ENCODE assay signal across 1 cellular context in the genomic region with DNA sequence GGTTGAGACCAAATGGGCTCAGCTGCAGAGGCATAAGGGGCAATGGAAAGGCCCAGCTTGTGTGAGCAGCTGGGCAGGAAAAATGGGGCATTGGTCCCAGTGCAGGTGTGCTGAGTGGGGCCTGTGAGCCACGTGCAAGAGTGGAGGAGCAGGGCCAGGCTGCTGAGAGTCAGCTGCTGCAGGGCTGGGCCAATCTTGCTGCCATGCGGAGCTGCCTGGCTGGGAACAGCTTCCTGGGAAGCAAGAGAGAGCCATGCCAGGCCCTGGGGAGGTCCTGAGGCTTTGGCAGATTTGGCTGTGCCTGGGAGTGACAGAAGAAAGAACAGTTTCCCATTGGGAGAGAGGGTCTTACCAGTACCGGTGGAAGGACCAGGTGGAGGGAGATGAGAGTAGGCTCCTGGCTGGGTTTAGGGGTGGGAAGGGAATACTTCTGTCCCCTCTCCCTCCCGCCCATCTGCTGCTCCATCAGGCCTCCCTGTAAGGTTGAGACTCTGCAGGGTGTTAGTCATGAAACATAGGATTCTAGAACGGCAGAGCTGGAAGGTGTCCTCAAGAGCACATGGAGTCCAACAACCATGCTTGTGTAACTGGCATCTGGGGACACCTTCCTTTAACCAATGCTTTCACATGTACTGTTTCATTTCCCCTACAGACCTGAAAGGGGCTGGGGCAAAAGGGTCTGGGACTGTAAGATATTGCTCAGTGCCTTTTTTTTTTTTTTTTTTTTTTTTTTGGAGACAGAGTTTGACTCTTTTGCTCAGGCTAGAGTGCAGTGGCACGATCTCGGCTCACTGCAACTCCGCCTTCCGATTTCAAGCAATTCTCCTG.
TF ChIP-seq lines count a peak whose summit lies in the region.

No MANE protein-coding gene starts in this region.

TF ChIP-seq in IMR-90, 13 proteins besides CTCF, POLR2A, EP300 and RAD21:
- TF ChIP-seq MAZ (IDR thresholded peaks at IDR 0.05; ENCODE audit: borderline replicate concordance, low read depth, low read length) (no peak), CHD1 (IDR thresholded peaks at IDR 0.05; ENCODE audit: low read depth, low read length) (no peak), RCOR1 (IDR thresholded peaks at IDR 0.05; ENCODE audit: insufficient replicate concordance, low read length) (no peak)
- TF ChIP-seq, protein P1, sequence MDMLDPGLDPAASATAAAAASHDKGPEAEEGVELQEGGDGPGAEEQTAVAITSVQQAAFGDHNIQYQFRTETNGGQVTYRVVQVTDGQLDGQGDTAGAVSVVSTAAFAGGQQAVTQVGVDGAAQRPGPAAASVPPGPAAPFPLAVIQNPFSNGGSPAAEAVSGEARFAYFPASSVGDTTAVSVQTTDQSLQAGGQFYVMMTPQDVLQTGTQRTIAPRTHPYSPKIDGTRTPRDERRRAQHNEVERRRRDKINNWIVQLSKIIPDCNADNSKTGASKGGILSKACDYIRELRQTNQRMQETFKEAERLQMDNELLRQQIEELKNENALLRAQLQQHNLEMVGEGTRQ (IDR thresholded peaks at IDR 0.05; ENCODE audit: low read depth, low read length) = no peak
